ENCODE assay signal across 8 cellular contexts in the genomic region with DNA sequence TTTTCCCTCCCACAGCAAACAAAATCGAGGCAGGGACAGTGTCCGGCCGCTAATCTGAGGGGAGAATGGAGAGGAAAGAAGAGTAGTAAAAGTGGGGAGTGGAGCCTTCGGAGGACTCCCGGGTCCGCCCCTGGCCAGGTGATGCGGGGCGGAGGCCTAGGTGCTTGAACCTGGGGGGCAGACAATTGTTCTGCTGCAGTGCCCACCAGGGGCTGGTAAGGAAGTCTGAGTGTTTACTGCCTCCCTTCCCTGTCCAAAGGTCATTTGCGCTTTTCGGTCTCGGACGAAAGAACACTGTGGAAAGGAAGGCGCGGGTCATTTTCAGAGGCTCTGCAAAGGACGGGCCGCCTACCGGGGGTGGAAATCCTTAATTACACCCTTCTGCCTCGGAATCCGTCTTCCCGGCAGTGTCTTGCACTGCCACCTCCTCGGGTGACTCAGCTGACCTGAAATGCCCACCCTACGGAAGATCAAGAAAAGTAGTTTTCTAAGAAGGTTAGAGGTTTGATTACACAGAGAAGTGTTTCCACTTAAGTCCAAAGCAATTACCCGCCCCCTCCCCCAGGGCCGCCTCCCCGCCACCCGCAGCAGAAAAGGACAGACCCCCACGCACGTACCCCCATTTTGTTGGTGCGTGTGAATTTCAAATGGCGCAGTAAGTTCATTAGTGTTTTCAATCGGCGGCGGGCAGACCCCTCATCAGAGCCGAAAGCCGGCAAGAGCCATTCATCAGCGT.
DNase-seq lines count a peak whose midpoint lies in the region; ATAC-seq and TF ChIP-seq lines count a peak whose summit lies in the region.

No MANE protein-coding gene starts in this region.

- ATAC-seq in stimulated activated naive CD8-positive, alpha-beta T cell treated with anti-CD3 and anti-CD28 coated beads, Interleukin-15, Interleukin-2, amounts not matched to agents 100 U/mL and 50 U/mL, for 24 hours, result no peak
- ATAC-seq in central memory CD8-positive, alpha-beta T cell (replicated peaks; ENCODE audit: extremely low read depth, poor library complexity, severe bottlenecking), result no peak
- ATAC-seq in HG02763 (IDR thresholded peaks at IDR 0.05; ENCODE audit: unreplicated experiment) (no peak), HG02884 (IDR thresholded peaks at IDR 0.05; ENCODE audit: unreplicated experiment) (no peak)

- no peak for DNase-seq in stimulated activated naive CD8-positive, alpha-beta T cell treated with anti-CD3 and anti-CD28 coated beads, Interleukin-15, Interleukin-2, amounts not matched to agents 100 U/mL and 50 U/mL, for 24 hours
- no peak for DNase-seq in central memory CD8-positive, alpha-beta T cell (ENCODE audit: low spot score in 2 of 2)
- no peak for DNase-seq in mesothelial cell of epicardium (ENCODE audit: low spot score in 2 of 2, unreplicated experiment in 2 of 2)
- no peak for DNase-seq in NOMO-1 (lab: John Stamatoyannopoulos, UW; ENCODE audit: unreplicated experiment in 2 of 2)
- DNase-seq in HuH-7.5 (ENCODE audit: low spot score), result no peak

- no peak for TF ChIP-seq CTCF in mesothelial cell of epicardium (IDR thresholded peaks at IDR 0.05; ENCODE audit: unreplicated experiment)

- H3K9me3 Mint-ChIP-seq in stimulated activated naive CD8-positive, alpha-beta T cell treated with anti-CD3 and anti-CD28 coated beads, Interleukin-15, Interleukin-2, amounts not matched to agents 100 ng/mL and 50 ng/mL, for 24 hours, result no peaks in the 10 kb centered on the region
- no peaks in the 10 kb centered on the region for H3K9me3 Mint-ChIP-seq in central memory CD8-positive, alpha-beta T cell
- H3K9me3 Mint-ChIP-seq in mesothelial cell of epicardium, result no peaks in the 10 kb centered on the region

- H3K4me1 Mint-ChIP-seq in stimulated activated naive CD8-positive, alpha-beta T cell treated with anti-CD3 and anti-CD28 coated beads, Interleukin-15, Interleukin-2, amounts not matched to agents 100 ng/mL and 50 ng/mL, for 24 hours (ENCODE audit: low read depth), result peaks cover 14% of the 10 kb centered on the region
- no peaks in the 10 kb centered on the region for H3K4me1 Mint-ChIP-seq in central memory CD8-positive, alpha-beta T cell
- peaks cover 52% of the 10 kb centered on the region for H3K4me1 Mint-ChIP-seq in mesothelial cell of epicardium

- H3K27me3 Mint-ChIP-seq in stimulated activated naive CD8-positive, alpha-beta T cell treated with anti-CD3 and anti-CD28 coated beads, Interleukin-15, Interleukin-2, amounts not matched to agents 100 ng/mL and 50 ng/mL, for 24 hours, result peaks cover 79% of the 10 kb centered on the region
- peaks cover 79% of the 10 kb centered on the region for H3K27me3 Mint-ChIP-seq in central memory CD8-positive, alpha-beta T cell
- peaks cover 35% of the 10 kb centered on the region for H3K27me3 Mint-ChIP-seq in mesothelial cell of epicardium (ENCODE audit: low read depth)

- no peak overlapping the region for H3K27ac Mint-ChIP-seq in stimulated activated naive CD8-positive, alpha-beta T cell treated with anti-CD3 and anti-CD28 coated beads, Interleukin-15, Interleukin-2, amounts not matched to agents 100 ng/mL and 50 ng/mL, for 24 hours
- H3K27ac Mint-ChIP-seq in central memory CD8-positive, alpha-beta T cell (ENCODE audit: low read depth), result no peak overlapping the region
- peak overlapping the region; percentile 93 for H3K27ac Mint-ChIP-seq in mesothelial cell of epicardium

- H3K36me3 Mint-ChIP-seq in stimulated activated naive CD8-positive, alpha-beta T cell treated with anti-CD3 and anti-CD28 coated beads, Interleukin-15, Interleukin-2, amounts not matched to agents 100 ng/mL and 50 ng/mL, for 24 hours (ENCODE audit: low read depth), result no peaks in the 10 kb centered on the region
- no peaks in the 10 kb centered on the region for H3K36me3 Mint-ChIP-seq in central memory CD8-positive, alpha-beta T cell (ENCODE audit: insufficient read depth)
- no peaks in the 10 kb centered on the region for H3K36me3 Mint-ChIP-seq in mesothelial cell of epicardium

- peak overlapping the region; percentile 73 for H3K4me3 Mint-ChIP-seq in stimulated activated naive CD8-positive, alpha-beta T cell treated with anti-CD3 and anti-CD28 coated beads, Interleukin-15, Interleukin-2, amounts not matched to agents 100 ng/mL and 50 ng/mL, for 24 hours
- H3K4me3 Mint-ChIP-seq in central memory CD8-positive, alpha-beta T cell, result peak overlapping the region; percentile 32
- peak overlapping the region; percentile 91 for H3K4me3 Mint-ChIP-seq in mesothelial cell of epicardium

Comparison
In these comparisons a context has a peak if more than half of its experiments do, and no peak if none do; other contexts are left out.
1. H3K4me3 Mint-ChIP-seq: peak in every context shown above with its lines; median percentile 91 in mesothelial cell of epicardium; 73 in stimulated activated naive CD8-positive, alpha-beta T cell treated with anti-CD3 and anti-CD28 coated beads, Interleukin-15, Interleukin-2, amounts not matched to agents 100 ng/mL and 50 ng/mL, for 24 hours; 32 in central memory CD8-positive, alpha-beta T cell.